Comparison of ENCODE assay signal across 13 cellular contexts in the genomic region with DNA sequence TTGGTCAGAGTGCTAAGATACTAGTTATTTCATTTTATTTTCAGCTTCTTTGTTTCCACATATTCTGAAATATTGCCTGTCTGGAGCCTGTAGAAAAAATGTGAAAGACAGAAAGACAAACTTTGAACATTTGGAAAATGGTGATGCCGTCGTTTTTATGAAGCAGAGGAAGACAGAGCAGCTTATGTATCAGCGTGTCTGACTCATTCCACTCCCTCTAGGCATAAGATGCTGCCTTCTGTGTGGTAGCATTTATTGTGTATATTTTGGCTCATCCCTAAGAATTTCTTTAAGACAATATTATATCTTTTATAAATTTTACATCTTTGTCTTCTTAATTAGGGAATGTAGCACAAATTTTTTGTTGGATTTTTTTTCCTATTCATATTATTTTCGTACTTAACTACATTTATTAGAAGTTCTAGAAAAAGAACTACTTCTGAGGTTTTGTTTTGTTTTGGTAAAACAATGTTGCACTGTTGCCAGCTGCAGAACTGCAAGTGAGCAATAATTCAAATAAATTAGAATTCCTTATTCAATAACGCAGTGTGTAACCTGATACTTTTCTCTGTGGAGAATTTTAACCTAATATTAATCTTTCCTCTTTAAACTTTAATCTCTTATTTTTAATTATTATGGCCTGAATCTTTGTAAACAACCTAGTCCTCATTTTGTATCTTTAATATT.
A peak's percentile ranks its signal among the peaks of the same experiment; 100 is the strongest.
DNase-seq lines count a peak whose midpoint lies in the region; ATAC-seq and TF ChIP-seq lines count a peak whose summit lies in the region.
"Had no signal": no experiment of that assay in that cellular context is flagged by ENCODE, and none has a peak within 500 bp of the region (broad histone marks: within the 10 kb centered on the region; RNA-seq: fewer than 3 reads in every experiment).

No MANE protein-coding gene starts in this region.

- intact Hi-C loops in uterus (cut with DNase I; ENCODE audit: low total_unique reads) = no loop called here

- DNase-seq in H4 (ENCODE audit: low spot score) (peak; percentile 33), fibroblast of mammary gland (ENCODE audit: low read depth) (peak; percentile 81), smooth muscle cell of the brain vasculature (ENCODE audit: low read depth, low spot score) (peak; percentile 50), uterus (no peak)
- DNase-seq: GOT3, NCI-H524, right cardiac atrium had no signal

- no peak for TF ChIP-seq CTCF in fibroblast of mammary gland (conservative IDR thresholded peaks at IDR 0.05; ENCODE audit: control insufficient read depth, insufficient read depth, low read depth, low read length)
- TF ChIP-seq CTCF in uterus (IDR thresholded peaks at IDR 0.05) = no peak

- peak; percentile 83 for ATAC-seq in SK-N-SH treated with all-trans-retinoic acid at 6 μM for 48 hours
- no peak for ATAC-seq in HG03039 (IDR thresholded peaks at IDR 0.05; ENCODE audit: unreplicated experiment)
- ATAC-seq in HG03196 (IDR thresholded peaks at IDR 0.05; ENCODE audit: unreplicated experiment) = no peak
- ATAC-seq: right cardiac atrium had no signal

- H3K27me3 ChIP-seq in uterus = no peaks in the 10 kb centered on the region
- H3K27me3 ChIP-seq: SJCRH30 had no signal

- H3K36me3 ChIP-seq in uterus = no peaks in the 10 kb centered on the region
- H3K36me3 ChIP-seq: SJCRH30, thoracic aorta had no signal

- TF ChIP-seq POLR2A in uterus (IDR thresholded peaks at IDR 0.05) = no peak

- no peak overlapping the region for H3K4me3 ChIP-seq in fibroblast of mammary gland (ENCODE audit: control insufficient read depth, low read depth, low read length)
- H3K4me3 ChIP-seq in uterus = no peak overlapping the region
- H3K4me3 ChIP-seq: SJCRH30, thoracic aorta had no signal

- H3K27ac ChIP-seq in uterus = no peak overlapping the region
- H3K27ac ChIP-seq: SJCRH30, thoracic aorta, VCaP had no signal

- H3K9me3 ChIP-seq in uterus = no peaks in the 10 kb centered on the region
- H3K9me3 ChIP-seq: SJCRH30, thoracic aorta had no signal

- no peaks in the 10 kb centered on the region for H3K4me1 ChIP-seq in uterus

TF ChIP-seq in SK-N-SH treated with all-trans-retinoic acid at 6 μM for 48 hours, 23 proteins besides CTCF, POLR2A, EP300 and RAD21:
- TF ChIP-seq ZNF565 (CRISPR knock-in tag; conservative IDR thresholded peaks at IDR 0.05; ENCODE audit: low read depth) = no peak
- no peak for TF ChIP-seq ZFP3 (CRISPR knock-in tag; IDR thresholded peaks at IDR 0.05)
- no peak for TF ChIP-seq BACH2 (CRISPR knock-in tag; IDR thresholded peaks at IDR 0.05; ENCODE audit: borderline replicate concordance)
- TF ChIP-seq ZNF8 (CRISPR knock-in tag; IDR thresholded peaks at IDR 0.05) = no peak
- no peak for TF ChIP-seq ESRRG (CRISPR knock-in tag; IDR thresholded peaks at IDR 0.05)
TF ChIP-seq in SK-N-SH treated with all-trans-retinoic acid at 6 μM for 48 hours: peak in this region for 0.

Comparison
In these comparisons a context has a peak if more than half of its experiments do, and no peak if none do; other contexts are left out.
1. DNase-seq: peak in H4 (single experiment), fibroblast of mammary gland (single experiment) and smooth muscle cell of the brain vasculature (single experiment); none in uterus (0 of 2).